Comparison of ENCODE assay signal across 8 cellular contexts in the genomic region with DNA sequence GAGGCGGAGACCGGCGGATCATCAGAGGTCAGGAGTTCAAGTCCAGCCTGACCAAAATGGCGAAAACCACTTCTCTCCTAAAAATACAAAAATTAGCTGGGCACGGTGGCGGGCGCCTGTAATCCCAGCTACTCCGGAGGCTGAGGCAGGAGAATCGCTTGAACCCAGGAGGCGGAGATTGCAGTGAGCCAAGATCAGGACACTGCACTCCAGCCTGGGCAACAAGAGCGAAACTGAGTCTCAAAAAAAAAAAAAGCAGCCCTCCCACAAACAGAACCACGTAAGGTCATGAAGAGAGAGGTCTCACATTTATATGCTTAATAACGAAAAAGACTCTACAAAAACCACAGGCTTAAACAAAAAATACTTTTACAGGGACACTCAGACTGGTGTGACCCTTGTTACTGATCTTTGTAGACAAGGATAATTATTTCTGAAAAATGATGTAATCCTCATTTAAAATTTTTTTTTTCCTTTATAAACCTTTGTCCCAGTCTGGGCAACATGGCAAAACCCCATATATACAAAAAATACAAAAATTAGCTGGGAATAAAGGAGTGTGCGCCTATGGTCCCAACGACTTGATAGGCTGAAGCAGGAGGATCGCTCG. TPM values are rescaled to one million over a fixed set of nuclear protein-coding genes. Genes with fewer than 3 reads are reported as not detected.
DNase-seq lines count a peak whose midpoint lies in the region; ATAC-seq, FAIRE-seq and TF ChIP-seq lines count a peak whose summit lies in the region.

No MANE protein-coding gene starts in this region.

- peak overlapping the region; percentile 97 for H3K4me3 ChIP-seq in ascending aorta
- peak overlapping the region; percentile 82 to 90 (median 84); a peak in 5 of 6 replicates for H3K4me3 ChIP-seq in HepG2 (replicated peaks in 1 of 3; ENCODE audit: insufficient read depth in 1 of 3, low read depth in 2 of 3, low read length in 3 of 3)

- peaks cover 35% of the 10 kb centered on the region for H3K79me2 ChIP-seq in HepG2 (ENCODE audit: insufficient read depth, low read length)

- H3K27me3 ChIP-seq in ascending aorta (no peaks in the 10 kb centered on the region), HepG2 (ENCODE audit: control insufficient read depth in 1 of 2, insufficient read depth in 2 of 2, low read length in 2 of 2) (no peaks in the 10 kb centered on the region; a peak in 1 of 5 replicates)

- H2AFZ ChIP-seq in HepG2 (ENCODE audit: low read length) = no peak overlapping the region

- H3K27ac ChIP-seq in ascending aorta (peak overlapping the region; percentile 80 to 91), HepG2 (ENCODE audit: extremely low read length, insufficient read depth, low read length) (peak overlapping the region; percentile 71), temporal lobe (ENCODE audit: low read depth, low read length) (peak overlapping the region; percentile 51)

- in situ Hi-C loops in HepG2 (cut with HindIII; ENCODE audit: extremely low pct_ligation_motif_present, low pct_unique_long_range_greater_than_20kb) = no loop called here

- no peaks in the 10 kb centered on the region for H3K27me3 Mint-ChIP-seq in T-helper 2 cell treated with Interferon-gamma antibody and Interleukin-4, amounts not matched to agents 5 μg/mL and 100 μg/mL, for 36 hours (ENCODE audit: low read depth)

- peak overlapping the region; percentile 98 for H3K27ac Mint-ChIP-seq in T-helper 2 cell treated with Interferon-gamma antibody and Interleukin-4, amounts not matched to agents 5 μg/mL and 100 μg/mL, for 36 hours

- intact Hi-C loops in ascending aorta (cut with DNase I) (loop anchor here (1.0 kb wide), 2 partner anchors 45 to 240 kb away; a partner anchor contains a TSS), HepG2 (cut with micrococcal nuclease; ENCODE audit: unreplicated experiment) (no loop called here)

- TSS peak; percentile 90 for BruUV-seq in HepG2 (replicated peaks; lab: Mats Ljungman, UMichigan)

- H4K20me1 ChIP-seq in HepG2 (ENCODE audit: insufficient read depth, low read length) = peaks cover 8% of the 10 kb centered on the region; the same call in 1 of the 2 replicates

- 73% methylated on average over 17 of the region's 17 CpGs for WGBS in HepG2 (ENCODE audit: low lambda C conversion rate)

- peaks cover 16% of the 10 kb centered on the region for H3K36me3 Mint-ChIP-seq in T-helper 2 cell treated with Interferon-gamma antibody and Interleukin-4, amounts not matched to agents 5 μg/mL and 100 μg/mL, for 36 hours (ENCODE audit: low read depth)

- POLR2A ChIA-PET in HepG2 (lab: Yijun Ruan, JAX) = no interaction called here

- peaks cover 33% of the 10 kb centered on the region for H3K4me1 Mint-ChIP-seq in T-helper 2 cell treated with Interferon-gamma antibody and Interleukin-4, amounts not matched to agents 5 μg/mL and 100 μg/mL, for 36 hours (ENCODE audit: low read depth)

- peak overlapping the region; percentile 74 for H3K4me2 ChIP-seq in HepG2 (ENCODE audit: low read depth, low read length)

- H3K9ac ChIP-seq in HepG2 (ENCODE audit: insufficient read depth, low read depth, low read length) = peak overlapping the region; percentile 72

- no peak for ATAC-seq in HepG2

- peak overlapping the region; percentile 95 for H3K4me3 Mint-ChIP-seq in T-helper 2 cell treated with Interferon-gamma antibody and Interleukin-4, amounts not matched to agents 5 μg/mL and 100 μg/mL, for 36 hours

- H3K4me1 ChIP-seq in ascending aorta (peaks cover 6 to 19% of the 10 kb centered on the region in 2 donors), HepG2 (ENCODE audit: insufficient read depth, low read length) (peaks cover 30% of the 10 kb centered on the region)

- FAIRE-seq in HepG2 (lab: Jason Lieb, UNC) = no peak

- CTCF ChIA-PET in HepG2 (lab: Yijun Ruan, JAX; ENCODE audit: low intra/inter-chr PET ratio, low total read pairs) = no interaction called here

- DNase-seq in T-helper 2 cell treated with Interferon-gamma antibody and Interleukin-4, amounts not matched to agents 5 μg/mL and 100 μg/mL, for 36 hours (ENCODE audit: low spot score) = no peak
- DNase-seq in T-helper 2 cell (no peak), ascending aorta (ENCODE audit: low spot score in 2 of 2) (no peak), HepG2 (ENCODE audit: low spot score) (no peak), GM03348 (ENCODE audit: low spot score) (no peak), HuH-7 (ENCODE audit: low spot score) (no peak), NCI-H1092 treated with DMSO at 0.1 percent for 48 hours (lab: John Stamatoyannopoulos, UW) (no peak)

- H3K9me3 ChIP-seq in ascending aorta (no peaks in the 10 kb centered on the region), HepG2 (ENCODE audit: low read length) (no peaks in the 10 kb centered on the region)

- TF ChIP-seq POLR2A in HepG2 (IDR thresholded peaks at IDR 0.05; ENCODE audit: insufficient read depth in 1 of 2, low read depth in 2 of 2, low read length in 2 of 2) = no peak

- H3K9me3 Mint-ChIP-seq in T-helper 2 cell treated with Interferon-gamma antibody and Interleukin-4, amounts not matched to agents 5 μg/mL and 100 μg/mL, for 36 hours = no peaks in the 10 kb centered on the region

- TF ChIP-seq EP300 in HepG2 (IDR thresholded peaks at IDR 0.05; ENCODE audit: low read depth in 2 of 2, low read length in 2 of 2) (no peak), HepG2 (CRISPR knock-in tag; IDR thresholded peaks at IDR 0.05; ENCODE audit: borderline replicate concordance) (no peak)

- TF ChIP-seq CTCF in ascending aorta (IDR thresholded peaks at IDR 0.05) (no peak), HepG2 (CRISPR knock-in tag; IDR thresholded peaks at IDR 0.05) (no peak)

- H3K36me3 ChIP-seq in ascending aorta = no peaks in the 10 kb centered on the region
- no peaks in the 10 kb centered on the region for H3K36me3 ChIP-seq in HepG2 (replicated peaks in 1 of 2; ENCODE audit: control insufficient read depth in 1 of 2, insufficient read depth in 2 of 2, low read length in 2 of 2)

- TF ChIP-seq RAD21 in HepG2 (CRISPR knock-in tag; IDR thresholded peaks at IDR 0.05) = no peak

RNA-seq across cellular contexts. Expression of a gene that starts 0.9 kb away (rescaled TPM):
- total RNA-seq in ascending aorta = 3.0 TPM
- 11.5 and 12.6 TPM in 2 replicates for total RNA-seq in HepG2 (2016; rRNA removed; fragmentation: Illumina TruSeq; extraction: Trizol)
- 2.9 and 3.5 TPM in 2 replicates for total RNA-seq in HepG2 (2016; cell fraction: cytosol; rRNA removed; fragmentation: Illumina TruSeq; extraction: Trizol; ENCODE audit: low read depth)
- total RNA-seq in HepG2 (2016; cell fraction: insoluble cytoplasmic fraction; rRNA removed; fragmentation: Illumina TruSeq; extraction: Trizol) = 10.1 and 13.6 TPM in 2 replicates
- total RNA-seq in HepG2 (2016; cell fraction: membrane; rRNA removed; fragmentation: Illumina TruSeq; extraction: Trizol) = 7.1 and 7.2 TPM in 2 replicates
- total RNA-seq in HepG2 (2016; cell fraction: nucleus; rRNA removed; fragmentation: Illumina TruSeq; extraction: Trizol) = 8.2 and 9.0 TPM in 2 replicates
- 7.1 and 7.8 TPM in 2 replicates for polyA plus RNA-seq in HepG2 (2011; rRNA removed)
- 3.6 and 5.6 TPM in 2 replicates for polyA plus RNA-seq in HepG2 (2011; cell fraction: cytosol; rRNA removed)
- 5.3 and 7.8 TPM in 2 replicates for polyA plus RNA-seq in HepG2 (2011; cell fraction: nucleus; rRNA removed)
- polyA plus RNA-seq in HepG2 (2012) = 5.3 and 5.9 TPM in 2 replicates
- 0.84 and 1.0 TPM in 2 replicates for polyA plus RNA-seq in HepG2 (2016; cell fraction: cytosol; fragmentation: Illumina TruSeq; extraction: Trizol; ENCODE audit: low read depth)
- 9.3 and 9.6 TPM in 2 replicates for polyA plus RNA-seq in HepG2 (2016; cell fraction: insoluble cytoplasmic fraction; fragmentation: Illumina TruSeq; extraction: Trizol; ENCODE audit: low read depth)
- 2.7 and 2.9 TPM in 2 replicates for polyA plus RNA-seq in HepG2 (2016; cell fraction: membrane; fragmentation: Illumina TruSeq; extraction: Trizol; ENCODE audit: low read depth)
- polyA plus RNA-seq in HepG2 (2016; cell fraction: nucleus; fragmentation: Illumina TruSeq; extraction: Trizol; ENCODE audit: insufficient read depth, low read depth) = 14.6 and 16.9 TPM in 2 replicates
- polyA minus RNA-seq in HepG2 (2011; rRNA and poly(A)+ RNA removed; ENCODE audit: low replicate concordance) = 6.2 and 7.9 TPM in 2 replicates
- polyA minus RNA-seq in HepG2 (2011; cell fraction: cytosol; rRNA and poly(A)+ RNA removed) = 2.5 and 5.3 TPM in 2 replicates
- polyA minus RNA-seq in HepG2 (2011; cell fraction: nucleus; rRNA and poly(A)+ RNA removed) = 5.7 and 10.9 TPM in 2 replicates
- 4.7 TPM for total RNA-seq in temporal lobe

RNA-seq across cellular contexts. Expression of a gene that starts 31.7 kb away (rescaled TPM):
- not detected for total RNA-seq in ascending aorta
- total RNA-seq in HepG2 (2016; rRNA removed; fragmentation: Illumina TruSeq; extraction: Trizol) = 0.24 and 0.28 TPM in 2 replicates
- not detected in 2 replicates for total RNA-seq in HepG2 (2016; cell fraction: cytosol; rRNA removed; fragmentation: Illumina TruSeq; extraction: Trizol; ENCODE audit: low read depth)
- 0.06 TPM in 1 of 2 replicates, not detected in the other for total RNA-seq in HepG2 (2016; cell fraction: insoluble cytoplasmic fraction; rRNA removed; fragmentation: Illumina TruSeq; extraction: Trizol)
- total RNA-seq in HepG2 (2016; cell fraction: membrane; rRNA removed; fragmentation: Illumina TruSeq; extraction: Trizol) = not detected in 2 replicates
- not detected in 2 replicates for total RNA-seq in HepG2 (2016; cell fraction: nucleus; rRNA removed; fragmentation: Illumina TruSeq; extraction: Trizol)
- polyA plus RNA-seq in HepG2 (2011; rRNA removed) = 5.5 and 6.4 TPM in 2 replicates
- 4.2 TPM in 2 replicates for polyA plus RNA-seq in HepG2 (2011; cell fraction: cytosol; rRNA removed)
- 18.3 and 20.1 TPM in 2 replicates for polyA plus RNA-seq in HepG2 (2011; cell fraction: nucleus; rRNA removed)
- 1.5 and 1.9 TPM in 2 replicates for polyA plus RNA-seq in HepG2 (2012)
- polyA plus RNA-seq in HepG2 (2016; cell fraction: cytosol; fragmentation: Illumina TruSeq; extraction: Trizol; ENCODE audit: low read depth) = 0.19 and 0.32 TPM in 2 replicates
- polyA plus RNA-seq in HepG2 (2016; cell fraction: insoluble cytoplasmic fraction; fragmentation: Illumina TruSeq; extraction: Trizol; ENCODE audit: low read depth) = not detected in 2 replicates
- polyA plus RNA-seq in HepG2 (2016; cell fraction: membrane; fragmentation: Illumina TruSeq; extraction: Trizol; ENCODE audit: low read depth) = not detected in 2 replicates
- polyA plus RNA-seq in HepG2 (2016; cell fraction: nucleus; fragmentation: Illumina TruSeq; extraction: Trizol; ENCODE audit: insufficient read depth, low read depth) = 1.00 TPM in 1 of 2 replicates, not detected in the other
- polyA minus RNA-seq in HepG2 (2011; rRNA and poly(A)+ RNA removed; ENCODE audit: low replicate concordance) = 4.2 and 4.9 TPM in 2 replicates
- 2.4 TPM in 1 of 2 replicates, not detected in the other for polyA minus RNA-seq in HepG2 (2011; cell fraction: cytosol; rRNA and poly(A)+ RNA removed)
- 3.2 and 5.0 TPM in 2 replicates for polyA minus RNA-seq in HepG2 (2011; cell fraction: nucleus; rRNA and poly(A)+ RNA removed)
- total RNA-seq in temporal lobe = 0.98 TPM

RNA-seq across cellular contexts. Expression of a gene that starts 45.0 kb away (rescaled TPM):
- total RNA-seq in ascending aorta (9.8 TPM), HepG2 (2016; rRNA removed; fragmentation: Illumina TruSeq; extraction: Trizol) (17.5 and 25.8 TPM in 2 replicates), temporal lobe (3.7 TPM)
- 9.2 and 10.2 TPM in 2 replicates for total RNA-seq in HepG2 (2016; cell fraction: cytosol; rRNA removed; fragmentation: Illumina TruSeq; extraction: Trizol; ENCODE audit: low read depth)
- 17.7 and 22.3 TPM in 2 replicates for total RNA-seq in HepG2 (2016; cell fraction: insoluble cytoplasmic fraction; rRNA removed; fragmentation: Illumina TruSeq; extraction: Trizol)
- 15.7 and 21.7 TPM in 2 replicates for total RNA-seq in HepG2 (2016; cell fraction: membrane; rRNA removed; fragmentation: Illumina TruSeq; extraction: Trizol)
- total RNA-seq in HepG2 (2016; cell fraction: nucleus; rRNA removed; fragmentation: Illumina TruSeq; extraction: Trizol) = 12.5 and 12.8 TPM in 2 replicates
- polyA plus RNA-seq in HepG2 (2011; rRNA removed) = 6.6 and 8.0 TPM in 2 replicates
- polyA plus RNA-seq in HepG2 (2011; cell fraction: cytosol; rRNA removed) = 4.3 and 7.3 TPM in 2 replicates
- 6.3 and 7.4 TPM in 2 replicates for polyA plus RNA-seq in HepG2 (2011; cell fraction: nucleus; rRNA removed)
- 7.0 and 7.8 TPM in 2 replicates for polyA plus RNA-seq in HepG2 (2012)
- 2.7 and 2.8 TPM in 2 replicates for polyA plus RNA-seq in HepG2 (2016; cell fraction: cytosol; fragmentation: Illumina TruSeq; extraction: Trizol; ENCODE audit: low read depth)
- 16.0 TPM in 2 replicates for polyA plus RNA-seq in HepG2 (2016; cell fraction: insoluble cytoplasmic fraction; fragmentation: Illumina TruSeq; extraction: Trizol; ENCODE audit: low read depth)
- polyA plus RNA-seq in HepG2 (2016; cell fraction: membrane; fragmentation: Illumina TruSeq; extraction: Trizol; ENCODE audit: low read depth) = 3.9 and 5.1 TPM in 2 replicates
- 18.5 and 27.5 TPM in 2 replicates for polyA plus RNA-seq in HepG2 (2016; cell fraction: nucleus; fragmentation: Illumina TruSeq; extraction: Trizol; ENCODE audit: insufficient read depth, low read depth)
- polyA minus RNA-seq in HepG2 (2011; rRNA and poly(A)+ RNA removed; ENCODE audit: low replicate concordance) = 4.0 and 7.2 TPM in 2 replicates
- 6.4 and 6.9 TPM in 2 replicates for polyA minus RNA-seq in HepG2 (2011; cell fraction: cytosol; rRNA and poly(A)+ RNA removed)
- 6.6 and 9.9 TPM in 2 replicates for polyA minus RNA-seq in HepG2 (2011; cell fraction: nucleus; rRNA and poly(A)+ RNA removed)
